1 cellular context compared by ENCODE assay signal in genomic region chr3:128205616-128206015, GRCh38.
TF ChIP-seq lines count a peak whose summit lies in the region.

No MANE protein-coding gene starts in this region.

TF ChIP-seq in SK-N-SH treated with all-trans-retinoic acid at 6 μM for 48 hours, 23 proteins besides CTCF, POLR2A, EP300 and RAD21 (continued from another document):
- TF ChIP-seq TSHZ2 (CRISPR knock-in tag; IDR thresholded peaks at IDR 0.05) = no peak
- TF ChIP-seq, protein P1, sequence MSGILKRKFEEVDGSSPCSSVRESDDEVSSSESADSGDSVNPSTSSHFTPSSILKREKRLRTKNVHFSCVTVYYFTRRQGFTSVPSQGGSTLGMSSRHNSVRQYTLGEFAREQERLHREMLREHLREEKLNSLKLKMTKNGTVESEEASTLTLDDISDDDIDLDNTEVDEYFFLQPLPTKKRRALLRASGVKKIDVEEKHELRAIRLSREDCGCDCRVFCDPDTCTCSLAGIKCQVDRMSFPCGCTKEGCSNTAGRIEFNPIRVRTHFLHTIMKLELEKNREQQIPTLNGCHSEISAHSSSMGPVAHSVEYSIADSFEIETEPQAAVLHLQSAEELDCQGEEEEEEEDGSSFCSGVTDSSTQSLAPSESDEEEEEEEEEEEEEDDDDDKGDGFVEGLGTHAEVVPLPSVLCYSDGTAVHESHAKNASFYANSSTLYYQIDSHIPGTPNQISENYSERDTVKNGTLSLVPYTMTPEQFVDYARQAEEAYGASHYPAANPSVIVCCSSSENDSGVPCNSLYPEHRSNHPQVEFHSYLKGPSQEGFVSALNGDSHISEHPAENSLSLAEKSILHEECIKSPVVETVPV (CRISPR knock-in tag; IDR thresholded peaks at IDR 0.05) = no peak
- no peak for TF ChIP-seq RARB (CRISPR knock-in tag; IDR thresholded peaks at IDR 0.05)
- no peak for TF ChIP-seq ESRRG (CRISPR knock-in tag; IDR thresholded peaks at IDR 0.05)
- TF ChIP-seq POU6F1 (CRISPR knock-in tag; IDR thresholded peaks at IDR 0.05; ENCODE audit: borderline replicate concordance, low read depth) = no peak
- TF ChIP-seq GLIS3 (CRISPR knock-in tag; IDR thresholded peaks at IDR 0.05) = no peak
- no peak for TF ChIP-seq SNAI2 (CRISPR knock-in tag; IDR thresholded peaks at IDR 0.05)
- no peak for TF ChIP-seq CSDC2 (CRISPR knock-in tag; IDR thresholded peaks at IDR 0.05)
